In the genomic region with DNA sequence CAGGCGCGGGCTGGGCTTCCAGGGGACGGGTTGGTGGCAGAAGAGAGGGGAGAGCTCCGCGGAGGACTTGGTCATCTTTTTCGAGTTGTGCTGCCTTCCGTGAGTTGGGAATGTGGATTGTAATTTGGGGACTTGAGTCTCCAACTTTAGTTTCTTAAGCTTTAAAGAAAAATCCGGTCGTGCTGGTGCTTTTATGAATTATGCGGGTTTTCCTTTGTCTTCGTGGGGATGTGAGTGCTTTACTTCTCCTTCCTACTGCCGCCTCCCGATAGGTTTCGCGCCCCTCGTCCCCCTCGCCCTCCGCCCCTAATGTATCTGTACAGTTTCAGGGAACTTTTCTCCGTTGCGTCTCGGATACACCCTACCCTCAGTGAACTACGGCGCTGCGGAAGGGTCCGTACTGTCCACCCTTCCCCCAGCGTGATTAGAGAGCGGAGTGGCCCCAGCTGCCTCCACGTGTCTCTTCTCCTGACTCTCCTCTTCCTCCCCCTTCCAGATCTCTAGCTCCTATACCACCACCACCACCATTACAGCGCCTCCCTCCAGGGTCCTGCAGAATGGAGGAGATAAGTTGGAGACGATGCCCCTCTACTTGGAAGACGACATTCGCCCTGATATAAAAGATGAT, we compare ENCODE assay signal across 1 cellular context.
A peak's percentile ranks its signal among the peaks of the same experiment; 100 is the strongest.
TF ChIP-seq lines count a peak whose summit lies in the region.

No MANE protein-coding gene starts in this region.

TF ChIP-seq in HepG2, 621 proteins besides CTCF, POLR2A, EP300 and RAD21:
- 0 out of 2 replicates have a peak, but pooled peaks have one; percentile 58 for TF ChIP-seq ZNF841 (CRISPR knock-in tag; IDR thresholded peaks at IDR 0.05; ENCODE audit: borderline replicate concordance)
- no peak for TF ChIP-seq AFF4 (CRISPR knock-in tag; IDR thresholded peaks at IDR 0.05)
- TF ChIP-seq ZNF251 (CRISPR knock-in tag; IDR thresholded peaks at IDR 0.05) = no peak
- 0 out of 2 replicates have a peak, but pooled peaks have one; percentile 17 for TF ChIP-seq ZSCAN29 (CRISPR knock-in tag; conservative IDR thresholded peaks at IDR 0.05)
- TF ChIP-seq ZC3H13 (CRISPR knock-in tag; IDR thresholded peaks at IDR 0.05) = 0 out of 2 replicates have a peak, but pooled peaks have one; percentile 9
- TF ChIP-seq ZSCAN25 (CRISPR knock-in tag; IDR thresholded peaks at IDR 0.05) = 0 out of 2 replicates have a peak, but pooled peaks have one; percentile 3
- peak; percentile 6 for TF ChIP-seq ASH2L (IDR thresholded peaks at IDR 0.05; ENCODE audit: insufficient read length, low read depth, low read length)
- TF ChIP-seq HOXA7 (CRISPR knock-in tag; IDR thresholded peaks at IDR 0.05) = 0 out of 2 replicates have a peak, but pooled peaks have one; percentile 70
- no peak for TF ChIP-seq ZNF83 (CRISPR knock-in tag; IDR thresholded peaks at IDR 0.05; ENCODE audit: borderline replicate concordance)
- TF ChIP-seq ZNF44 (CRISPR knock-in tag; IDR thresholded peaks at IDR 0.05) = no peak
- no peak for TF ChIP-seq ZNF816 (CRISPR knock-in tag; IDR thresholded peaks at IDR 0.05; ENCODE audit: borderline replicate concordance)
- peak; percentile 6; the same call in 1 of the 2 replicates for TF ChIP-seq ZNF142 (CRISPR knock-in tag; IDR thresholded peaks at IDR 0.05)
- TF ChIP-seq MAX (IDR thresholded peaks at IDR 0.05) = peak; percentile 62; the same call in 1 of the 2 replicates
- TF ChIP-seq KDM2A (CRISPR knock-in tag; IDR thresholded peaks at IDR 0.05; ENCODE audit: borderline replicate concordance, low read depth) = no peak
- TF ChIP-seq SAP130 (CRISPR knock-in tag; IDR thresholded peaks at IDR 0.05; ENCODE audit: low read depth) = peak; percentile 17; the same call in 1 of the 2 replicates
- TF ChIP-seq ZNF281 (CRISPR knock-in tag; IDR thresholded peaks at IDR 0.05; ENCODE audit: borderline replicate concordance) = peak; percentile 66; the same call in 1 of the 2 replicates
- 0 out of 2 replicates have a peak, but pooled peaks have one; percentile 2 for TF ChIP-seq ZNF446 (CRISPR knock-in tag; IDR thresholded peaks at IDR 0.05)
- TF ChIP-seq, protein P1, sequence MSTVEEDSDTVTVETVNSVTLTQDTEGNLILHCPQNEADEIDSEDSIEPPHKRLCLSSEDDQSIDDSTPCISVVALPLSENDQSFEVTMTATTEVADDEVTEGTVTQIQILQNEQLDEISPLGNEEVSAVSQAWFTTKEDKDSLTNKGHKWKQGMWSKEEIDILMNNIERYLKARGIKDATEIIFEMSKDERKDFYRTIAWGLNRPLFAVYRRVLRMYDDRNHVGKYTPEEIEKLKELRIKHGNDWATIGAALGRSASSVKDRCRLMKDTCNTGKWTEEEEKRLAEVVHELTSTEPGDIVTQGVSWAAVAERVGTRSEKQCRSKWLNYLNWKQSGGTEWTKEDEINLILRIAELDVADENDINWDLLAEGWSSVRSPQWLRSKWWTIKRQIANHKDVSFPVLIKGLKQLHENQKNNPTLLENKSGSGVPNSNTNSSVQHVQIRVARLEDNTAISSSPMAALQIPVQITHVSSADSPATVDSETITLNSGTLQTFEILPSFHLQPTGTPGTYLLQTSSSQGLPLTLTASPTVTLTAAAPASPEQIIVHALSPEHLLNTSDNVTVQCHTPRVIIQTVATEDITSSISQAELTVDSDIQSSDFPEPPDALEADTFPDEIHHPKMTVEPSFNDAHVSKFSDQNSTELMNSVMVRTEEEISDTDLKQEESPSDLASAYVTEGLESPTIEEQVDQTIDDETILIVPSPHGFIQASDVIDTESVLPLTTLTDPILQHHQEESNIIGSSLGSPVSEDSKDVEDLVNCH (CRISPR knock-in tag; IDR thresholded peaks at IDR 0.05) = peak; percentile 8; the same call in 1 of the 2 replicates
- no peak for TF ChIP-seq STAT5B (CRISPR knock-in tag; IDR thresholded peaks at IDR 0.05)
- TF ChIP-seq ZFP36L2 (CRISPR knock-in tag; IDR thresholded peaks at IDR 0.05) = 0 out of 2 replicates have a peak, but pooled peaks have one; percentile 8
- TF ChIP-seq RBM22 (optimal IDR thresholded peaks at IDR 0.05; ENCODE audit: low read length) = peak; percentile 48
- no peak for TF ChIP-seq ARHGAP35 (CRISPR knock-in tag; IDR thresholded peaks at IDR 0.05; ENCODE audit: borderline replicate concordance)
